9 cellular contexts compared by ENCODE assay signal in the genomic region with DNA sequence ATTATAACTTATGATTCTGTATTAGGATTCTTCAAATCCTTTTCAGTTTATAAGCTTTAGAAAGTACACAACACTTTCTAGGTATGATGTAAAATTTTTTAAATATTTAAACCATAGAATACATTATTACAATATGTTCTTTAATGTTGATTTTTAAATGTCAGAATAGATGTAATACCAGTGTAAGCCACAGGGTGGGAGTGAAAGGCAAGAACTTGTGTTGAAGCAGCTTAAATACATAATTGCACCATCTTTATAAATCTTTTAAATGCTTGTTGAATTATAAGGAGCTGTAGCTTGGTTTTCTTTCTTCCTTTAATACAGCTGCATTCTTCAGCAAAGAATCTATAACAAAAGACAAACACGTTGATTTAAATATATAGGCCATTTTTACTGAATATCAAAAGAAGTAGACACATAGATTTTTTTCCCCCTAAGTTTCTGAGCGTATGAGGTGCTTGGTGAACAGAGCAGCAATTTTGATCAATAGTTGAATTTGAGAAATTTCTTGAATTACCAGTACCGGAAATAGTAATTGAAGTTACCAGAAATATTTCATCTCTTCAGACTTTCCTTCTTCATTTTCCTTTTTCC.
A peak's percentile ranks its signal among the peaks of the same experiment; 100 is the strongest.
DNase-seq lines count a peak whose midpoint lies in the region; ATAC-seq, FAIRE-seq and TF ChIP-seq lines count a peak whose summit lies in the region.
"Had no signal": no experiment of that assay in that cellular context is flagged by ENCODE, and none has a peak within 500 bp of the region (broad histone marks: within the 10 kb centered on the region; RNA-seq: fewer than 3 reads in every experiment).

No MANE protein-coding gene starts in this region.

- BruUV-seq in GM12878 (replicated peaks; lab: Mats Ljungman, UMichigan), result no TSS peak

- CTCF ChIA-PET in GM12878 (lab: Yijun Ruan, JAX), result interaction anchor here (0.6 to 9.1 kb wide), 40 partner anchors 9 to 899 kb away, joined by 3 to 157 read pairs (median 4); partner anchors contain the start of gene PSMD14

- H3K4me1 ChIP-seq in GM12878 (ENCODE audit: control insufficient read depth, insufficient read depth, low read length) (no peaks in the 10 kb centered on the region), left lung (peaks cover 0 to under 1% of the 10 kb centered on the region in 2 donors)
- H3K4me1 ChIP-seq: BLaER1 had no signal

- H3K9me3 ChIP-seq in GM12878 (replicated peaks; ENCODE audit: control insufficient read depth, insufficient read depth, low read length) (no peaks in the 10 kb centered on the region), left lung (no peaks in the 10 kb centered on the region)
- H3K9me3 ChIP-seq: BLaER1 had no signal

- 61% methylated on average over 3 of the region's 3 CpGs for WGBS in GM12878 (ENCODE audit: insufficient coverage, insufficient replicate concordance, low lambda C conversion rate, missing lambda C conversion rate)

- DNase-seq in DMS153 treated with DMSO at 0.1 percent for 48 hours (lab: John Stamatoyannopoulos, UW; ENCODE audit: unreplicated experiment), result peak; percentile 40
- no peak for DNase-seq in DMS153 (lab: John Stamatoyannopoulos, UW)
- peak; percentile 57 for DNase-seq in NCI-H1694 treated with DMSO at 0.1 percent for 48 hours (lab: John Stamatoyannopoulos, UW)
- DNase-seq in GM12878 (ENCODE audit: low read depth, low spot score), result no peak
- no peak for DNase-seq in left lung
- DNase-seq in activated CD8-positive, alpha-beta memory T cell treated with anti-CD3 and anti-CD28 coated beads for 24 hours, result no peak

- POLR2A ChIA-PET in GM12878 (lab: Charles Lee), result interaction anchor here (1.1 kb wide), 1 partner anchor 14 kb away, joined by 4 read pairs; no protein-coding TSS in a partner anchor

- RAD21 ChIA-PET in GM12878 (lab: Charles Lee; ENCODE audit: unreplicated experiment), result interaction anchor here (0.7 to 2.9 kb wide), 19 partner anchors 9 to 723 kb away, joined by 3 to 30 read pairs (median 6); partner anchors contain the start of gene TANK

- ATAC-seq in GM21576 (IDR thresholded peaks at IDR 0.05; ENCODE audit: unreplicated experiment) (peak; percentile 71), GM12878 (peak; percentile 81), left lung (peak; percentile 84), GM21367 (IDR thresholded peaks at IDR 0.05; ENCODE audit: unreplicated experiment) (no peak)

- no peak overlapping the region for H3K4me2 ChIP-seq in GM12878 (ENCODE audit: control insufficient read depth, insufficient read depth)
- H3K4me2 ChIP-seq: BLaER1 had no signal

- H3K27me3 ChIP-seq in GM12878 (replicated peaks in 1 of 2; ENCODE audit: control insufficient read depth in 2 of 2, insufficient read depth in 2 of 2, low read length in 1 of 2) (no peaks in the 10 kb centered on the region), left lung (no peaks in the 10 kb centered on the region)
- H3K27me3 ChIP-seq: BLaER1 had no signal

- TF ChIP-seq EP300 in GM12878 (IDR thresholded peaks at IDR 0.05; ENCODE audit: borderline replicate concordance in 1 of 2, control insufficient read depth in 1 of 2, low read depth in 2 of 2, low read length in 2 of 2), result no peak

- in situ Hi-C loops in GM12878 (cut with MboI), result no loop called here

- no peak overlapping the region for H2AFZ ChIP-seq in GM12878 (ENCODE audit: control insufficient read depth, low read depth, low read length)

- TF ChIP-seq POLR2A in GM12878 (IDR thresholded peaks at IDR 0.05; ENCODE audit: low read depth, low read length), result no peak

- SMC1A ChIA-PET in GM12878 (lab: Charles Lee; ENCODE audit: uncharacterized antibody, unreplicated experiment), result interaction anchor here (0.9 to 4.9 kb wide), 24 partner anchors 9 to 1075 kb away, joined by 3 to 47 read pairs (median 6); no protein-coding TSS in a partner anchor

- peak; percentile 52 for FAIRE-seq in GM12878 (lab: Jason Lieb, UNC)

- no peak overlapping the region for H3K27ac ChIP-seq in GM12878 (ENCODE audit: control insufficient read depth, insufficient read depth)
- H3K27ac ChIP-seq in left lung, result no peak overlapping the region
- H3K27ac ChIP-seq: BLaER1 had no signal

- H3K4me3 ChIP-seq in GM12878 (no peak overlapping the region), left lung (no peak overlapping the region)
- H3K4me3 ChIP-seq: BLaER1 had no signal

- H4K20me1 ChIP-seq in GM12878 (ENCODE audit: control insufficient read depth, insufficient read depth), result no peaks in the 10 kb centered on the region

- peak; percentile 71 for TF ChIP-seq RAD21 in GM12878 (IDR thresholded peaks at IDR 0.05; ENCODE audit: insufficient read depth, low read depth, low read length)

- H3K79me2 ChIP-seq in GM12878 (ENCODE audit: control insufficient read depth, insufficient read depth, low read length), result no peaks in the 10 kb centered on the region; the same call in none of the 2 replicates

- TF ChIP-seq CTCF in GM12878 (IDR thresholded peaks at IDR 0.05 in 2 of 3, conservative IDR thresholded peaks at IDR 0.05 in 1 of 3; ENCODE audit: control insufficient read depth in 2 of 3, extremely low read depth in 1 of 3, insufficient read depth in 1 of 3, low read depth in 3 of 3, low read length in 3 of 3) (peak; percentile 51 to 65 (median 55)), left lung (IDR thresholded peaks at IDR 0.05) (peak; percentile 62 to 63)

- intact Hi-C loops in GM12878 (cut with micrococcal nuclease; ENCODE audit: unreplicated experiment) (loop anchor here (1.0 kb wide), 1 partner anchor 50 kb away; no protein-coding TSS in a partner anchor), left lung (cut with DNase I) (no loop called here)

- peaks cover 1 to 22% of the 10 kb centered on the region in 2 experiments for H3K36me3 ChIP-seq in GM12878 (ENCODE audit: control insufficient read depth in 2 of 2, insufficient read depth in 2 of 2, low read length in 1 of 2)
- peaks cover 0 to 34% of the 10 kb centered on the region in 2 donors for H3K36me3 ChIP-seq in left lung

- no peak overlapping the region for H3K9ac ChIP-seq in GM12878 (ENCODE audit: control insufficient read depth, insufficient read depth, low read length)
- H3K9ac ChIP-seq: BLaER1 had no signal

TF ChIP-seq in GM12878, 131 proteins besides CTCF, POLR2A, EP300 and RAD21 (continues in another document):
- TF ChIP-seq USF2 (IDR thresholded peaks at IDR 0.05; ENCODE audit: borderline replicate concordance, low read depth, low read length) (no peak), EED (IDR thresholded peaks at IDR 0.05; ENCODE audit: low read depth) (no peak), SMAD5 (IDR thresholded peaks at IDR 0.05; ENCODE audit: low read depth) (no peak), IKZF2 (IDR thresholded peaks at IDR 0.05) (no peak), ZNF592 (IDR thresholded peaks at IDR 0.05) (0 out of 2 replicates have a peak, but pooled peaks have one; percentile 19), TCF3 (IDR thresholded peaks at IDR 0.05; ENCODE audit: borderline replicate concordance, insufficient read depth, low read depth, low read length) (no peak), SMC3 (IDR thresholded peaks at IDR 0.05; ENCODE audit: borderline replicate concordance, low read length) (peak; percentile 71), FOS (IDR thresholded peaks at IDR 0.05; ENCODE audit: borderline replicate concordance, extremely low read depth, insufficient read length) (no peak)
- TF ChIP-seq, protein P1, sequence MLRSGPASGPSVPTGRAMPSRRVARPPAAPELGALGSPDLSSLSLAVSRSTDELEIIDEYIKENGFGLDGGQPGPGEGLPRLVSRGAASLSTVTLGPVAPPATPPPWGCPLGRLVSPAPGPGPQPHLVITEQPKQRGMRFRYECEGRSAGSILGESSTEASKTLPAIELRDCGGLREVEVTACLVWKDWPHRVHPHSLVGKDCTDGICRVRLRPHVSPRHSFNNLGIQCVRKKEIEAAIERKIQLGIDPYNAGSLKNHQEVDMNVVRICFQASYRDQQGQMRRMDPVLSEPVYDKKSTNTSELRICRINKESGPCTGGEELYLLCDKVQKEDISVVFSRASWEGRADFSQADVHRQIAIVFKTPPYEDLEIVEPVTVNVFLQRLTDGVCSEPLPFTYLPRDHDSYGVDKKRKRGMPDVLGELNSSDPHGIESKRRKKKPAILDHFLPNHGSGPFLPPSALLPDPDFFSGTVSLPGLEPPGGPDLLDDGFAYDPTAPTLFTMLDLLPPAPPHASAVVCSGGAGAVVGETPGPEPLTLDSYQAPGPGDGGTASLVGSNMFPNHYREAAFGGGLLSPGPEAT (IDR thresholded peaks at IDR 0.05; ENCODE audit: low read depth), result no peak

Comparison
In these comparisons a context has a peak if more than half of its experiments do, and no peak if none do; other contexts are left out.
1. DNase-seq: peak in DMS153 treated with DMSO at 0.1 percent for 48 hours (single experiment) and NCI-H1694 treated with DMSO at 0.1 percent for 48 hours (single experiment); none in DMS153 (single experiment), GM12878 (single experiment), left lung (0 of 2) and activated CD8-positive, alpha-beta memory T cell treated with anti-CD3 and anti-CD28 coated beads for 24 hours (single experiment).